1 cellular context compared by ENCODE assay signal in the genomic region with DNA sequence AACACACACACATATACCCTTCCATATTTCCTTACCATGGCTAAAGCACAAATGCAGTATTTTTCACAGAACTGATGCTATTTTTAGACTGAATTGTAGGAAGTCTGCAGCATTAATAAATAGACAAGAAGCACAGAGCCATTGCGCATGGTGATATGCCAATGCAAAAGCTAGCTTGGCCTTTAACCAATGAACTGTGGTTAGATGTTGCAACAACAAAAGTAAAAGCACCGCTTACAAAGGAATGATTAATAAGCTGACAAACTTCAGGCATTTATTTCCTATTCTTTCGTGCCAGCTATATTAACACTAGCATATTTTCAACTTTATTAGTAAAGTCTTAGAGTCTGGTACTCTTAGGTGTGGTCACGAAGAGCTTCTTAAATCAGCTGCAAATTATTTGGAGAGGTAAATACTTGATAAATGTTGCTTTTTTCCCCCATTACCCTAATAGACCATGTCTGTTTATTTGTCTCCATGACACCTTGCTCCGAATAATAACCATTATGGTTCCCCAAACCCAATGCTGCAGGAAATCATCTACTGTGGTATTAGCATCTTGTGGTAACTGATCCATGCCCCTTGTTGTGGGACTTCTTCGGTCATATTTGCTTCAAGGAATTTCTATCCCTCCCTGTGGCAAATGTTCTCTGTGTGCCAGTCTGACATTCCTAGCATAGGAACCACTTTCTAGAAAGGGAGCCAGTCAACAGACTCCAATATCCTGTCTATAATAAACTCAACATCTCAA.
TF ChIP-seq lines count a peak whose summit lies in the region.

No MANE protein-coding gene starts in this region.

TF ChIP-seq in WTC11, 78 proteins besides CTCF, POLR2A, EP300 and RAD21 (continued from another document):
- TF ChIP-seq ATF2 (CRISPR knock-in tag; IDR thresholded peaks at IDR 0.05; ENCODE audit: borderline replicate concordance, low read depth), result no peak
- no peak for TF ChIP-seq ZNF317 (CRISPR knock-in tag; IDR thresholded peaks at IDR 0.05; ENCODE audit: borderline replicate concordance, low read depth)
- no peak for TF ChIP-seq SMAD3 (CRISPR knock-in tag; IDR thresholded peaks at IDR 0.05; ENCODE audit: borderline replicate concordance)
- no peak for TF ChIP-seq MYBL2 (CRISPR knock-in tag; IDR thresholded peaks at IDR 0.05)
- TF ChIP-seq, protein P1, sequence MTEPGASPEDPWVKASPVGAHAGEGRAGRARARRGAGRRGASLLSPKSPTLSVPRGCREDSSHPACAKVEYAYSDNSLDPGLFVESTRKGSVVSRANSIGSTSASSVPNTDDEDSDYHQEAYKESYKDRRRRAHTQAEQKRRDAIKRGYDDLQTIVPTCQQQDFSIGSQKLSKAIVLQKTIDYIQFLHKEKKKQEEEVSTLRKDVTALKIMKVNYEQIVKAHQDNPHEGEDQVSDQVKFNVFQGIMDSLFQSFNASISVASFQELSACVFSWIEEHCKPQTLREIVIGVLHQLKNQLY (CRISPR knock-in tag; IDR thresholded peaks at IDR 0.05), result no peak
- TF ChIP-seq, protein P2, sequence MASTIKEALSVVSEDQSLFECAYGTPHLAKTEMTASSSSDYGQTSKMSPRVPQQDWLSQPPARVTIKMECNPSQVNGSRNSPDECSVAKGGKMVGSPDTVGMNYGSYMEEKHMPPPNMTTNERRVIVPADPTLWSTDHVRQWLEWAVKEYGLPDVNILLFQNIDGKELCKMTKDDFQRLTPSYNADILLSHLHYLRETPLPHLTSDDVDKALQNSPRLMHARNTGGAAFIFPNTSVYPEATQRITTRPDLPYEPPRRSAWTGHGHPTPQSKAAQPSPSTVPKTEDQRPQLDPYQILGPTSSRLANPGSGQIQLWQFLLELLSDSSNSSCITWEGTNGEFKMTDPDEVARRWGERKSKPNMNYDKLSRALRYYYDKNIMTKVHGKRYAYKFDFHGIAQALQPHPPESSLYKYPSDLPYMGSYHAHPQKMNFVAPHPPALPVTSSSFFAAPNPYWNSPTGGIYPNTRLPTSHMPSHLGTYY (CRISPR knock-in tag; IDR thresholded peaks at IDR 0.05), result no peak
- TF ChIP-seq ELF4 (CRISPR knock-in tag; IDR thresholded peaks at IDR 0.05; ENCODE audit: low read depth), result no peak
- TF ChIP-seq, protein P3, sequence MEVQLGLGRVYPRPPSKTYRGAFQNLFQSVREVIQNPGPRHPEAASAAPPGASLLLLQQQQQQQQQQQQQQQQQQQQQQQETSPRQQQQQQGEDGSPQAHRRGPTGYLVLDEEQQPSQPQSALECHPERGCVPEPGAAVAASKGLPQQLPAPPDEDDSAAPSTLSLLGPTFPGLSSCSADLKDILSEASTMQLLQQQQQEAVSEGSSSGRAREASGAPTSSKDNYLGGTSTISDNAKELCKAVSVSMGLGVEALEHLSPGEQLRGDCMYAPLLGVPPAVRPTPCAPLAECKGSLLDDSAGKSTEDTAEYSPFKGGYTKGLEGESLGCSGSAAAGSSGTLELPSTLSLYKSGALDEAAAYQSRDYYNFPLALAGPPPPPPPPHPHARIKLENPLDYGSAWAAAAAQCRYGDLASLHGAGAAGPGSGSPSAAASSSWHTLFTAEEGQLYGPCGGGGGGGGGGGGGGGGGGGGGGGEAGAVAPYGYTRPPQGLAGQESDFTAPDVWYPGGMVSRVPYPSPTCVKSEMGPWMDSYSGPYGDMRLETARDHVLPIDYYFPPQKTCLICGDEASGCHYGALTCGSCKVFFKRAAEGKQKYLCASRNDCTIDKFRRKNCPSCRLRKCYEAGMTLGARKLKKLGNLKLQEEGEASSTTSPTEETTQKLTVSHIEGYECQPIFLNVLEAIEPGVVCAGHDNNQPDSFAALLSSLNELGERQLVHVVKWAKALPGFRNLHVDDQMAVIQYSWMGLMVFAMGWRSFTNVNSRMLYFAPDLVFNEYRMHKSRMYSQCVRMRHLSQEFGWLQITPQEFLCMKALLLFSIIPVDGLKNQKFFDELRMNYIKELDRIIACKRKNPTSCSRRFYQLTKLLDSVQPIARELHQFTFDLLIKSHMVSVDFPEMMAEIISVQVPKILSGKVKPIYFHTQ (CRISPR knock-in tag; IDR thresholded peaks at IDR 0.05), result no peak
